In the genomic region with DNA sequence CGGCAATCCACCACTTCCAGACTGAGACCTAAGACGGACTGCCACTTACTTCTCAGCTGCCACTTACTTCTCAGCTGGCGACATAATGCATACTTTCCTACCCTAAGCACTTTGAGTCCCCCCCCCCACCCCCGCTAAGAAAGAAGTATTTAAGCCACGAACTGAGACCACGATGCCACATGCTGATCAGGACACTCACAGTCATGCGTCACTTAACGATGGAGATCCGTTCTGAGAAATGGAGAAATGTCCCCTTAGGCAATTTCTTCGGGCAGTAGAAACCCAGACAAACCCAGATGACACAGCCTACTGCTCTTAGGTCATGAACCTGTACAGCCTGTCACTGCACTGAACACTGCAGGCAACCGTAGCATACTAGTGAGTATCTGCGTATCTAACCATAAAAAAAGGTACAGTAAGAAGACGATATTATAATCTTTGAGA, we compare ENCODE assay signal across 8 cellular contexts. TPM values are rescaled to one million over a fixed set of nuclear protein-coding genes. Genes with fewer than 3 reads are reported as not detected.
A peak's percentile ranks its signal among the peaks of the same experiment; 100 is the strongest.
DNase-seq lines count a peak whose midpoint lies in the region; ATAC-seq and TF ChIP-seq lines count a peak whose summit lies in the region.

No MANE protein-coding gene starts in this region.

- H3K27ac Mint-ChIP-seq in CD4-positive, CD25-positive, alpha-beta regulatory T cell: peak overlapping the region; percentile 96 to 98 (median 97)
- peak overlapping the region; percentile 93 for H3K27ac Mint-ChIP-seq in MCF 10A (ENCODE audit: low read depth, unreplicated experiment)

- TF ChIP-seq CTCF in MCF 10A (IDR thresholded peaks at IDR 0.05; ENCODE audit: unreplicated experiment): no peak

- CTCF ChIA-PET in MCF 10A (lab: Yijun Ruan, JAX): interaction anchor here (0.9 to 1.4 kb wide), 4 partner anchors 19 to 124 kb away, joined by 3 to 9 read pairs (median 4); no protein-coding TSS in a partner anchor

- H3K4me1 Mint-ChIP-seq in CD4-positive, CD25-positive, alpha-beta regulatory T cell: peaks cover 24 to 58% (median 45%) of the 10 kb centered on the region in 4 donors
- H3K4me1 Mint-ChIP-seq in MCF 10A (ENCODE audit: insufficient read depth, unreplicated experiment): peaks cover 38% of the 10 kb centered on the region

- intact Hi-C loops in MCF 10A (cut with micrococcal nuclease): loop anchor here (2.0 to 5.0 kb wide), 4 partner anchors 16 to 94 kb away; no protein-coding TSS in a partner anchor

- no TSS peak for BruUV-seq in MCF 10A (replicated peaks; lab: Mats Ljungman, UMichigan)

- peaks cover 36% of the 10 kb centered on the region for H3K4me1 ChIP-seq in CD4-positive, CD25-positive, alpha-beta regulatory T cell (ENCODE audit: control insufficient read depth, insufficient read depth, low read length, poor library complexity, severe bottlenecking)

- no peaks in the 10 kb centered on the region for H3K9me3 Mint-ChIP-seq in CD4-positive, CD25-positive, alpha-beta regulatory T cell
- H3K9me3 Mint-ChIP-seq in MCF 10A (ENCODE audit: unreplicated experiment): no peaks in the 10 kb centered on the region

- H3K9me3 ChIP-seq in CD4-positive, CD25-positive, alpha-beta regulatory T cell (ENCODE audit: control insufficient read depth in 2 of 2, low read length in 2 of 2): no peaks in the 10 kb centered on the region

- POLR2A ChIA-PET in MCF 10A (lab: Yijun Ruan, JAX): interaction anchor here (0.7 to 18.8 kb wide), 25 partner anchors 8 to 887 kb away, joined by 3 to 651 read pairs (median 8); partner anchors contain the start of gene PERP

- H3K27me3 ChIP-seq in CD4-positive, CD25-positive, alpha-beta regulatory T cell (ENCODE audit: control insufficient read depth, insufficient read depth, low read length): no peaks in the 10 kb centered on the region

- ATAC-seq in CD4-positive, CD25-positive, alpha-beta regulatory T cell (ENCODE audit: low read depth in 2 of 2): peak; percentile 70 to 79
- ATAC-seq in GM19324 (IDR thresholded peaks at IDR 0.05; ENCODE audit: low FRiP score, unreplicated experiment) (peak; percentile 37), HG03565 (IDR thresholded peaks at IDR 0.05; ENCODE audit: unreplicated experiment) (peak; percentile 23), GM21526 (IDR thresholded peaks at IDR 0.05; ENCODE audit: low FRiP score, unreplicated experiment) (no peak)

- peak overlapping the region; percentile 95 to 98 (median 98) for H3K4me3 Mint-ChIP-seq in CD4-positive, CD25-positive, alpha-beta regulatory T cell
- peak overlapping the region; percentile 91 for H3K4me3 Mint-ChIP-seq in MCF 10A (ENCODE audit: unreplicated experiment)

- DNase-seq in CD4-positive, CD25-positive, alpha-beta regulatory T cell: peak; percentile 19 to 66 (median 63)
- peak; percentile 70 for DNase-seq in SKM-1 treated with dmso at 0.1 percent for 144 hours (lab: John Stamatoyannopoulos, UW; ENCODE audit: unreplicated experiment)
- peak; percentile 73 for DNase-seq in MCF 10A (ENCODE audit: unreplicated experiment)
- DNase-seq in iPS-NIHi11 (ENCODE audit: low spot score): peak; percentile 21
- DNase-seq in stimulated activated CD4-positive, alpha-beta T cell treated with anti-CD3 and anti-CD28 coated beads, Interleukin-12 subunit alpha, Interleukin-12 subunit beta, amount 100 ng/mL, for 24 hours (ENCODE audit: low read depth in 2 of 2): peak; percentile 5 to 8

- peaks cover 12% of the 10 kb centered on the region for H3K27me3 Mint-ChIP-seq in CD4-positive, CD25-positive, alpha-beta regulatory T cell
- H3K27me3 Mint-ChIP-seq in MCF 10A (ENCODE audit: insufficient read depth, unreplicated experiment): no peaks in the 10 kb centered on the region

- no peaks in the 10 kb centered on the region for H3K36me3 ChIP-seq in CD4-positive, CD25-positive, alpha-beta regulatory T cell (ENCODE audit: control insufficient read depth, insufficient read depth, low read length)

- H3K4me3 ChIP-seq in CD4-positive, CD25-positive, alpha-beta regulatory T cell (ENCODE audit: low read depth, low read length): peak overlapping the region; percentile 96

- H3K36me3 Mint-ChIP-seq in CD4-positive, CD25-positive, alpha-beta regulatory T cell: no peaks in the 10 kb centered on the region
- peaks cover 43% of the 10 kb centered on the region for H3K36me3 Mint-ChIP-seq in MCF 10A (ENCODE audit: insufficient read depth, unreplicated experiment)

- H3K27ac ChIP-seq in CD4-positive, CD25-positive, alpha-beta regulatory T cell (ENCODE audit: insufficient read depth, low read length, poor library complexity, severe bottlenecking): peak overlapping the region; percentile 91

RNA-seq across cellular contexts. Expression of gene IFNGR1, which starts 0.7 kb away (rescaled TPM):
- 44.3 TPM for total RNA-seq in CD4-positive, CD25-positive, alpha-beta regulatory T cell
- polyA plus RNA-seq in CD4-positive, CD25-positive, alpha-beta regulatory T cell: 10 to 100 TPM; 30.7 to 44.4 (median 35.4) TPM
- total RNA-seq in MCF 10A (2022): 57.9 and 58.4 TPM in 2 replicates

RNA-seq across cellular contexts. Expression of gene IL22RA2, which starts 45.1 kb away (rescaled TPM):
- not detected for total RNA-seq in CD4-positive, CD25-positive, alpha-beta regulatory T cell
- polyA plus RNA-seq in CD4-positive, CD25-positive, alpha-beta regulatory T cell: not detected
- total RNA-seq in MCF 10A (2022): not detected in 2 replicates

Comparison
In these comparisons a context has a peak if more than half of its experiments do, and no peak if none do; other contexts are left out.
1. DNase-seq: peak in every context shown above with its lines; median percentile 73 in MCF 10A; 70 in SKM-1 treated with dmso at 0.1 percent for 144 hours; 63 in CD4-positive, CD25-positive, alpha-beta regulatory T cell; 21 in iPS-NIHi11; 6 in stimulated activated CD4-positive, alpha-beta T cell treated with anti-CD3 and anti-CD28 coated beads, Interleukin-12 subunit alpha, Interleukin-12 subunit beta, amount 100 ng/mL, for 24 hours.